ENCODE assay signal across 8 cellular contexts in genomic region chr19:17468302-17469091, GRCh38. TPM values are rescaled to one million over a fixed set of nuclear protein-coding genes. Genes with fewer than 3 reads are reported as not detected.
A peak's percentile ranks its signal among the peaks of the same experiment; 100 is the strongest.
DNase-seq lines count a peak whose midpoint lies in the region; ATAC-seq and TF ChIP-seq lines count a peak whose summit lies in the region.

No MANE protein-coding gene starts in this region.

- 61 to 70% methylated on average over 25 of the region's 25 CpGs for WGBS in lung, 2 donors
- WGBS in tibial nerve, 2 donors: 42 to 55% methylated on average over 24 to 25 of the region's 25 CpGs

- TF ChIP-seq CTCF in choroid plexus epithelial cell (conservative IDR thresholded peaks at IDR 0.05; ENCODE audit: low read depth, low read length) (no peak), lung (IDR thresholded peaks at IDR 0.05; ENCODE audit: control extremely low read depth, extremely low read depth) (no peak), tibial nerve (IDR thresholded peaks at IDR 0.05) (no peak)

- H3K9me3 ChIP-seq in lung (ENCODE audit: control insufficient read depth in 2 of 2, insufficient read depth in 1 of 2, low read length in 1 of 2) (no peaks in the 10 kb centered on the region), tibial nerve (no peaks in the 10 kb centered on the region)

- H3K4me3 ChIP-seq in choroid plexus epithelial cell (ENCODE audit: low read depth, low read length) (peak overlapping the region; percentile 78), lung (peak overlapping the region; percentile 18), tibial nerve (peak overlapping the region; percentile 50 to 88 (median 75))

- H3K4me3 Mint-ChIP-seq in activated CD4-positive, alpha-beta T cell treated with anti-CD3 and anti-CD28 coated beads, Interleukin-2, amount 10 ng/mL, durations not matched to agents 24 days and 14 days: peak overlapping the region; percentile 100

- H3K9me3 Mint-ChIP-seq in activated CD4-positive, alpha-beta T cell treated with anti-CD3 and anti-CD28 coated beads, Interleukin-2, amount 10 ng/mL, durations not matched to agents 24 days and 14 days: no peaks in the 10 kb centered on the region

- peak in 1 of 2 donors; percentile 68 for TF ChIP-seq EP300 in tibial nerve (IDR thresholded peaks at IDR 0.05)

- DNase-seq in activated CD4-positive, alpha-beta T cell treated with anti-CD3 and anti-CD28 coated beads, Interleukin-2, amount 10 ng/mL, durations not matched to agents 24 days and 14 days: peak; percentile 58
- DNase-seq in activated CD4-positive, alpha-beta T cell treated with anti-CD3 and anti-CD28 coated beads, Interleukin-2, amount 50 U/mL, for 48 hours: no peak
- DNase-seq in choroid plexus epithelial cell (ENCODE audit: low read depth): peak; percentile 26
- peak; percentile 73 for DNase-seq in lung (ENCODE audit: low spot score)
- peak in 1 of 2 donors; percentile 53 for DNase-seq in tibial nerve (ENCODE audit: low spot score in 2 of 2)
- no peak for DNase-seq in NCI-H2029 treated with DMSO at 0.1 percent for 48 hours (lab: John Stamatoyannopoulos, UW)
- no peak for DNase-seq in NCI-H2171 treated with DMSO at 0.1 percent for 48 hours (lab: John Stamatoyannopoulos, UW)

- ATAC-seq in lung (ENCODE audit: insufficient read depth, low FRiP score) (no peak), HG02571 (IDR thresholded peaks at IDR 0.05; ENCODE audit: unreplicated experiment) (no peak)

- H3K4me1 Mint-ChIP-seq in activated CD4-positive, alpha-beta T cell treated with anti-CD3 and anti-CD28 coated beads, Interleukin-2, amount 10 ng/mL, durations not matched to agents 24 days and 14 days: peaks cover 30% of the 10 kb centered on the region

- H3K36me3 ChIP-seq in lung (ENCODE audit: control insufficient read depth in 2 of 2, insufficient read depth in 2 of 2, low read length in 2 of 2): no peaks in the 10 kb centered on the region
- no peaks in the 10 kb centered on the region for H3K36me3 ChIP-seq in tibial nerve

- TF ChIP-seq POLR2A in tibial nerve (IDR thresholded peaks at IDR 0.05): peak in 1 of 2 donors; percentile 47

- peaks cover 2% of the 10 kb centered on the region for H3K36me3 Mint-ChIP-seq in activated CD4-positive, alpha-beta T cell treated with anti-CD3 and anti-CD28 coated beads, Interleukin-2, amount 10 ng/mL, durations not matched to agents 24 days and 14 days (ENCODE audit: low read depth)

- no peak overlapping the region for H3K27ac Mint-ChIP-seq in activated CD4-positive, alpha-beta T cell treated with anti-CD3 and anti-CD28 coated beads, Interleukin-2, amount 10 ng/mL, durations not matched to agents 24 days and 14 days

- intact Hi-C loops in activated CD4-positive, alpha-beta T cell treated with anti-CD3 and anti-CD28 coated beads, Interleukin-2, amount 10 ng/mL, durations not matched to agents 24 days and 14 days (cut with micrococcal nuclease): no loop called here

- H3K4me1 ChIP-seq in lung (ENCODE audit: control insufficient read depth in 2 of 2, insufficient read depth in 2 of 2, low read length in 2 of 2) (peaks cover 4 to 9% of the 10 kb centered on the region in 2 donors), tibial nerve (peaks cover 0 to 60% (median 19%) of the 10 kb centered on the region in 4 donors)

- H3K27ac ChIP-seq in lung (ENCODE audit: low read depth in 1 of 2, low read length in 1 of 2) (peak overlapping the region; percentile 83 to 93), tibial nerve (peak overlapping the region; percentile 85 to 97 (median 91))

- H3K27me3 ChIP-seq in lung (ENCODE audit: control insufficient read depth, insufficient read depth): no peaks in the 10 kb centered on the region
- H3K27me3 ChIP-seq in tibial nerve: no peaks in the 10 kb centered on the region

- H3K27me3 Mint-ChIP-seq in activated CD4-positive, alpha-beta T cell treated with anti-CD3 and anti-CD28 coated beads, Interleukin-2, amount 10 ng/mL, durations not matched to agents 24 days and 14 days: peaks cover 18% of the 10 kb centered on the region

RNA-seq across cellular contexts. Expression of gene SLC27A1, which starts 1.8 kb away (rescaled TPM):
- total RNA-seq in activated CD4-positive, alpha-beta T cell treated with anti-CD3 and anti-CD28 coated beads, Interleukin-2, amount 10 ng/mL, durations not matched to agents 24 days and 14 days: 1.8 and 2.5 TPM in 2 replicates
- total RNA-seq in lung: 10 to 100 TPM; 25.4 to 26.9 TPM
- polyA plus RNA-seq in lung: 10 to 100 TPM; 12.2 to 15.8 TPM
- total RNA-seq in tibial nerve: 10 to 100 TPM; 30.6 to 69.3 (median 55.9) TPM

RNA-seq across cellular contexts. Expression of gene NXNL1, which starts 7.8 kb away (rescaled TPM):
- total RNA-seq in activated CD4-positive, alpha-beta T cell treated with anti-CD3 and anti-CD28 coated beads, Interleukin-2, amount 10 ng/mL, durations not matched to agents 24 days and 14 days: not detected in 2 replicates
- not detected for total RNA-seq in lung
- polyA plus RNA-seq in lung: not detected
- under 1 TPM in 1 of 4 donors, not detected in 3; 0.44 TPM for total RNA-seq in tibial nerve

RNA-seq across cellular contexts. Expression of gene TMEM221, which starts 20.0 kb away (rescaled TPM):
- not detected in 2 replicates for total RNA-seq in activated CD4-positive, alpha-beta T cell treated with anti-CD3 and anti-CD28 coated beads, Interleukin-2, amount 10 ng/mL, durations not matched to agents 24 days and 14 days
- total RNA-seq in lung: under 1 TPM; 0.12 to 0.57 TPM
- under 1 TPM; 0.06 to 0.08 TPM for polyA plus RNA-seq in lung
- total RNA-seq in tibial nerve: 1 to 10 TPM in 1 of 4 donors, under 1 TPM in 2, not detected in 1; 0.21 to 2.0 (median 0.30) TPM

RNA-seq across cellular contexts. Expression of gene PGLS, which starts 43.0 kb away (rescaled TPM):
- 64.8 and 73.7 TPM in 2 replicates for total RNA-seq in activated CD4-positive, alpha-beta T cell treated with anti-CD3 and anti-CD28 coated beads, Interleukin-2, amount 10 ng/mL, durations not matched to agents 24 days and 14 days
- total RNA-seq in lung (100 to 1,000 TPM in 1 of 2 donors, 10 to 100 TPM in 1; 63.2 to 109 TPM), tibial nerve (10 to 100 TPM; 82.2 to 96.7 (median 92.2) TPM)
- 100 to 1,000 TPM; 107 to 122 TPM for polyA plus RNA-seq in lung

RNA-seq across cellular contexts. Expression of gene MVB12A, which starts 48.6 kb away (rescaled TPM):
- 40.3 and 45.8 TPM in 2 replicates for total RNA-seq in activated CD4-positive, alpha-beta T cell treated with anti-CD3 and anti-CD28 coated beads, Interleukin-2, amount 10 ng/mL, durations not matched to agents 24 days and 14 days
- total RNA-seq in lung: 10 to 100 TPM; 28.5 to 66.9 TPM
- 10 to 100 TPM; 59.6 to 62.1 TPM for polyA plus RNA-seq in lung
- total RNA-seq in tibial nerve: 10 to 100 TPM; 42.8 to 87.9 (median 51.9) TPM

Comparison
In these comparisons a context has a peak if more than half of its experiments do, and no peak if none do; other contexts are left out.
1. DNase-seq: peak in activated CD4-positive, alpha-beta T cell treated with anti-CD3 and anti-CD28 coated beads, Interleukin-2, amount 10 ng/mL, durations not matched to agents 24 days and 14 days (single experiment), choroid plexus epithelial cell (single experiment) and lung (single experiment); none in activated CD4-positive, alpha-beta T cell treated with anti-CD3 and anti-CD28 coated beads, Interleukin-2, amount 50 U/mL, for 48 hours (0 of 2), NCI-H2029 treated with DMSO at 0.1 percent for 48 hours (single experiment) and NCI-H2171 treated with DMSO at 0.1 percent for 48 hours (single experiment).
2. H3K4me3 ChIP-seq: peak in every context shown above with its lines; median percentile 78 in choroid plexus epithelial cell; 75 in tibial nerve; 18 in lung.